In the genomic region with DNA sequence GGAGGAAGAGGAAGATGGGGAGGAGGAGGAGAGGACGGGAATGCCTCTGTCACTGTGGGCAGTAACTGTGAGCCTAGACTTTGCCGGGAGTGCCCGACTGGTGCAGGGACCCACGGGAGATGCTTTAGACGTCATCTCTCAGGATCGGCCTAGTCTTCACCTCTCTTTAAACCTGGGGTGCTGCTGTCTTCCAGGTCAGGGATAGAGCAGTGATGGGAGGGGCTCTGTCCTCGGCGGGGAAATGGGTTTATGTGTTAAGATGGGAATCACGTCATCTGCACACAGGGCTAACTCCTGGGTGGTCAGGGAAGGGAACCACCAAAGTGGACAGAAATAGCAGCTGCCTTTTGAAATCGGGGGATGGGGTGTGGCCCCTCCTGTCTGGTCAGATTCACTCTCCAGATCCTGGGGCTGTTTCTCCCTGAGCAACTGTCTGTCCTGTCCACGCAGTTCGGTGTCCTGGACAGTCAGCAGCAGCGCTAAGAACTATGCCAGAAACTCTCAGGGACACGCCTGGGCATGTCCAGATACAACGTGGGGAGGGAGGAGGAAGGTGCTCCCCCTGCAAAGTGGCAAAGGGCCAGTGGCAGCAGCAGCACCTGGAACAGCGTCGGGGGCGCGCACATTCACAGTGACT, we compare ENCODE assay signal across 8 cellular contexts. TPM values are rescaled to one million over a fixed set of nuclear protein-coding genes. Genes with fewer than 3 reads are reported as not detected.
A peak's percentile ranks its signal among the peaks of the same experiment; 100 is the strongest.
DNase-seq lines count a peak whose midpoint lies in the region; ATAC-seq and TF ChIP-seq lines count a peak whose summit lies in the region.

No MANE protein-coding gene starts in this region.

- H3K9me3 ChIP-seq in HUES64 (ENCODE audit: insufficient read depth, low read depth, low read length) (no peaks in the 10 kb centered on the region), adipocyte (ENCODE audit: control insufficient read depth, low read length) (no peaks in the 10 kb centered on the region), hepatocyte (ENCODE audit: low read depth) (no peaks in the 10 kb centered on the region), subcutaneous abdominal adipose tissue (ENCODE audit: control insufficient read depth in 5 of 5, low read length in 5 of 5) (no peaks in the 10 kb centered on the region)

- H3K9me2 ChIP-seq in hepatocyte (replicated peaks; ENCODE audit: insufficient read depth) = no peaks in the 10 kb centered on the region

- ATAC-seq in HG02938 (IDR thresholded peaks at IDR 0.05; ENCODE audit: unreplicated experiment) = no peak
- ATAC-seq in activated CD4-positive, CD25-positive, alpha-beta regulatory T cell treated with anti-CD3 and anti-CD28 coated beads, Interleukin-2, amount 50 U/mL, for 24 hours = no peak

- DNase-seq in AG20443 (ENCODE audit: low spot score) (peak; percentile 76), adipocyte (ENCODE audit: low read depth) (peak; percentile 81), hepatocyte (ENCODE audit: low spot score) (peak; percentile 64), NCI-H128 (lab: John Stamatoyannopoulos, UW; ENCODE audit: unreplicated experiment) (no peak)

- peak overlapping the region; percentile 52 for H3K4me2 ChIP-seq in hepatocyte

- no peak overlapping the region for H2AFZ ChIP-seq in hepatocyte

- no peak for TF ChIP-seq CTCF in hepatocyte (IDR thresholded peaks at IDR 0.05; ENCODE audit: poor library complexity)

- H4K20me1 ChIP-seq in hepatocyte (ENCODE audit: insufficient read depth, poor library complexity, severe bottlenecking) = no peaks in the 10 kb centered on the region

- H3K79me2 ChIP-seq in hepatocyte = no peaks in the 10 kb centered on the region

- no peak overlapping the region for H3K4me3 ChIP-seq in HUES64 (ENCODE audit: low read length)
- peak overlapping the region; percentile 28 for H3K4me3 ChIP-seq in adipocyte (ENCODE audit: low read length)
- no peak overlapping the region for H3K4me3 ChIP-seq in hepatocyte
- H3K4me3 ChIP-seq in subcutaneous abdominal adipose tissue (ENCODE audit: low read depth in 1 of 5, low read length in 5 of 5) = peak overlapping the region in 3 of 5 donors; percentile 11 to 31 (median 24)

- H3K4me1 ChIP-seq in HUES64 (ENCODE audit: insufficient read depth, low read length) = peaks cover 12% of the 10 kb centered on the region; the same call in 1 of the 2 replicates
- peaks cover 35% of the 10 kb centered on the region for H3K4me1 ChIP-seq in adipocyte (ENCODE audit: control insufficient read depth, insufficient read depth, low read length)
- H3K4me1 ChIP-seq in hepatocyte (ENCODE audit: insufficient read depth) = peaks cover 35% of the 10 kb centered on the region
- H3K4me1 ChIP-seq in subcutaneous abdominal adipose tissue (ENCODE audit: control insufficient read depth in 5 of 5, insufficient read depth in 5 of 5, low read length in 5 of 5) = peaks cover 6 to 46% (median 41%) of the 10 kb centered on the region in 5 donors

- WGBS in HUES64 = 78% methylated on average over 19 of the region's 19 CpGs
- WGBS in hepatocyte (ENCODE audit: low lambda C conversion rate, missing lambda C conversion rate) = 44% methylated on average over 16 of the region's 19 CpGs

- peak overlapping the region; percentile 36 for H3K9ac ChIP-seq in HUES64 (ENCODE audit: low read depth, low read length)
- H3K9ac ChIP-seq in adipocyte (ENCODE audit: low read length) = peak overlapping the region; percentile 84
- H3K9ac ChIP-seq in subcutaneous abdominal adipose tissue (ENCODE audit: low read length in 5 of 5) = peak overlapping the region in 1 of 5 donors; percentile 8

- H3K27ac ChIP-seq in HUES64 (ENCODE audit: low read depth, low read length) = peak overlapping the region; percentile 49
- H3K27ac ChIP-seq in hepatocyte = peak overlapping the region; percentile 94
- H3K27ac ChIP-seq in subcutaneous abdominal adipose tissue (ENCODE audit: low read depth, low read length) = peak overlapping the region; percentile 44

- H3K27me3 ChIP-seq in HUES64 (ENCODE audit: insufficient read depth, low read length) = no peaks in the 10 kb centered on the region
- no peaks in the 10 kb centered on the region for H3K27me3 ChIP-seq in adipocyte (replicated peaks; ENCODE audit: control insufficient read depth, insufficient read depth, low read length)
- no peaks in the 10 kb centered on the region for H3K27me3 ChIP-seq in hepatocyte
- peaks cover 0 to 10% (median 4%) of the 10 kb centered on the region in 5 donors for H3K27me3 ChIP-seq in subcutaneous abdominal adipose tissue (ENCODE audit: control insufficient read depth in 5 of 5, insufficient read depth in 4 of 5, low read length in 5 of 5)

- H3K36me3 ChIP-seq in HUES64 (ENCODE audit: insufficient read depth, low read length) (0 out of 2 replicates have a peak, but pooled peaks cover 7% of the 10 kb centered on the region), adipocyte (ENCODE audit: control insufficient read depth, insufficient read depth, low read length, severe bottlenecking) (peaks cover 25% of the 10 kb centered on the region), hepatocyte (replicated peaks; ENCODE audit: insufficient read depth, low read depth) (no peaks in the 10 kb centered on the region), subcutaneous abdominal adipose tissue (ENCODE audit: control insufficient read depth in 5 of 5, insufficient read depth in 5 of 5, low read length in 5 of 5) (peaks cover 0 to 50% (median 22%) of the 10 kb centered on the region in 5 donors)

RNA-seq across cellular contexts. Expression of gene GAS6, which starts 26.8 kb away (rescaled TPM):
- polyA plus RNA-seq in HUES64 (2013, experiment 1 of 2) = 10.6 TPM
- 11.4 TPM for polyA plus RNA-seq in HUES64 (2013, experiment 2 of 2)
- total RNA-seq in hepatocyte = 62.5 and 70.0 TPM in 2 replicates
- polyA plus RNA-seq in hepatocyte = 146 and 163 TPM in 2 replicates

Comparison
In these comparisons a context has a peak if more than half of its experiments do, and no peak if none do; other contexts are left out.
1. H3K27ac ChIP-seq: peak in every context shown above with its lines; median percentile 94 in hepatocyte; 49 in HUES64; 44 in subcutaneous abdominal adipose tissue.
2. H3K4me3 ChIP-seq: peak in adipocyte (single experiment) and subcutaneous abdominal adipose tissue (3 of 5); none in HUES64 (single experiment) and hepatocyte (single experiment).